ENCODE assay signal across 21 cellular contexts in genomic region chr2:117921520-117921919, GRCh38.
"Had no signal": no experiment of that assay in that cellular context is flagged by ENCODE, and none has a peak within 500 bp of the region (broad histone marks: within the 10 kb centered on the region; RNA-seq: fewer than 3 reads in every experiment).

No MANE protein-coding gene starts in this region.

- H3K9me3 Mint-ChIP-seq: activated B cell treated with CpG ODN at 0.5 μM for 24 hours; activated naive CD8-positive, alpha-beta T cell treated with anti-CD3 and anti-CD28 coated beads, Interleukin-2, amount 10 ng/mL, durations not matched to agents 7 days and 5 days had no signal

- ATAC-seq: PC-3, T-helper 17 cell had no signal

- H3K27ac Mint-ChIP-seq: activated B cell treated with CpG ODN at 0.5 μM for 24 hours; activated CD4-positive, alpha-beta T cell treated with anti-CD3 and anti-CD28 coated beads, Interleukin-2, amount 10 ng/mL, durations not matched to agents 24 days and 14 days; activated naive CD8-positive, alpha-beta T cell treated with anti-CD3 and anti-CD28 coated beads, Interleukin-2, amount 10 ng/mL, durations not matched to agents 7 days and 5 days; T-helper 17 cell had no signal

- H3K4me1 Mint-ChIP-seq: activated B cell treated with CpG ODN at 0.5 μM for 24 hours; activated naive CD8-positive, alpha-beta T cell treated with anti-CD3 and anti-CD28 coated beads, Interleukin-2, amount 10 ng/mL, durations not matched to agents 7 days and 5 days had no signal

- H3K27me3 Mint-ChIP-seq: activated B cell treated with CpG ODN at 0.5 μM for 24 hours; activated CD4-positive, alpha-beta T cell treated with anti-CD3 and anti-CD28 coated beads, Interleukin-2, amount 10 ng/mL, durations not matched to agents 24 days and 14 days; activated naive CD8-positive, alpha-beta T cell treated with anti-CD3 and anti-CD28 coated beads, Interleukin-2, amount 10 ng/mL, durations not matched to agents 7 days and 5 days; T-helper 17 cell had no signal

- H3K4me3 Mint-ChIP-seq: activated B cell treated with CpG ODN at 0.5 μM for 24 hours; activated CD4-positive, alpha-beta T cell treated with anti-CD3 and anti-CD28 coated beads, Interleukin-2, amount 10 ng/mL, durations not matched to agents 24 days and 14 days; activated naive CD8-positive, alpha-beta T cell treated with anti-CD3 and anti-CD28 coated beads, Interleukin-2, amount 10 ng/mL, durations not matched to agents 7 days and 5 days; T-helper 17 cell had no signal

- H3K4me3 ChIP-seq: breast epithelium had no signal

- H3K9me3 ChIP-seq: breast epithelium had no signal

- H3K27ac ChIP-seq: breast epithelium had no signal

- H3K27me3 ChIP-seq: breast epithelium had no signal

- DNase-seq: activated B cell treated with CpG ODN at 0.5 μM for 24 hours; activated CD4-positive, alpha-beta T cell treated with anti-CD3 and anti-CD28 coated beads for 1 hour; activated CD4-positive, alpha-beta T cell treated with anti-CD3 and anti-CD28 coated beads, Interleukin-2, amount 10 ng/mL, durations not matched to agents 24 days and 14 days; activated CD4-positive, alpha-beta T cell treated with anti-CD3 and anti-CD28 coated beads, Interleukin-2, amount 50 U/mL, for 48 hours; activated naive CD4-positive, alpha-beta T cell treated with anti-CD3 and anti-CD28 coated beads, Interleukin-2, amount 50 U/mL, for 16 hours; activated naive CD8-positive, alpha-beta T cell treated with anti-CD3 and anti-CD28 coated beads, Interleukin-2, amount 10 ng/mL, durations not matched to agents 7 days and 5 days; activated T-cell treated with anti-CD3 and anti-CD28 coated beads for 4 hours; aorta; central memory CD4-positive, alpha-beta T cell; MM.1S; NCI-H1105 treated with DMSO at 0.1 percent for 48 hours; NCI-H1436 treated with DMSO at 0.1 percent for 48 hours; NCI-H187; NCI-H2081; NCI-H510A treated with DMSO at 0.1 percent for 48 hours; NCI-H69; PC-3; SIG-M5; T-helper 17 cell; T1000 had no signal

- H3K4me1 ChIP-seq: breast epithelium had no signal
